Comparison of ENCODE assay signal across 1 cellular context in the genomic region with DNA sequence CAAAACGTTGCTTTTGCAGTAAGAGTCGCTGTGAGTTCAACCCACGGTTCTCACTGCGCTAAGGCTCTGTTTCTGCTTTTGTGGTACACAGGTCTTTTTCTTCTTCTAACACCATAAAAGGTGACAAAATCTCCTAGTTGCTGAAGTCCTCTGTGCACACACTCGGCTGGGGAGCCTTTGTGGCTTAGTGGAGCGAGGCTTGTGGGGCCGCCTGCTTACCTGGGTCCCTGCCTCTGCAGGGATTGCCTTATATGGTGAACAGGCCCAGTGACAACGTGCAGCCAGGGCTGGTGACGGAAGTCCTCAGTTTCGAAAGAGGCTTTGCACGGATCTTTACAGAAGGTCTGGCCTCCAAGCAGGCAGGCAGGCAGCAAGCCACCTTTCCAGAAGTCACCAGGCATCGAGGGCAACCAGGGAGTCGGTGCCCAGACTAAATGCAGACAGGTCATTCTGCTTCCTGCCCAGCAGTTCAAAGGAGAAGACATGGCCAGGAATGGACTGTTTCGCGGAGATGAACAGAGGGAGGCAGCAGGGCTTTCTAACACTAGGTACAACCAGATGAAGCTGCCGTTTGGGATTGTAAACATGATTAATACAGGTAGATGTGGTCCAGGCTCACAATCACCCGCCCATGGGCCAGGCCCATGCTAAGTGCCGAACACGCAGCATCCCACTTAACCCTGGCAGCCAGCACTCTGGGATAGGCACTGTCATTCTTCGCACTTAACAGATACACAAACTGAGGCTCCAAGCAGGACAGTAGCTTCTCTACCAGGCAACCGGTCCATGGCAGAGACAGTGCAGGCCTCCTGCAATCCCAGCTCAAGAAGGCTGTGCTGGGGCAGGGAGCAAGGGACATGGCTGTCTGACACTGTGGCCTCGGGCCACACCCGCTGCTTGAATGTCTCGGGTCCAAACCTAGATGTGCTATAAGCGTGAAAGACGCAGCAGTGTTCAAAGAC.
TF ChIP-seq lines count a peak whose summit lies in the region.

No MANE protein-coding gene starts in this region.

TF ChIP-seq in GM12878, 131 proteins besides CTCF, POLR2A, EP300 and RAD21 (continued from another document and continues in another):
- TF ChIP-seq, protein P1, sequence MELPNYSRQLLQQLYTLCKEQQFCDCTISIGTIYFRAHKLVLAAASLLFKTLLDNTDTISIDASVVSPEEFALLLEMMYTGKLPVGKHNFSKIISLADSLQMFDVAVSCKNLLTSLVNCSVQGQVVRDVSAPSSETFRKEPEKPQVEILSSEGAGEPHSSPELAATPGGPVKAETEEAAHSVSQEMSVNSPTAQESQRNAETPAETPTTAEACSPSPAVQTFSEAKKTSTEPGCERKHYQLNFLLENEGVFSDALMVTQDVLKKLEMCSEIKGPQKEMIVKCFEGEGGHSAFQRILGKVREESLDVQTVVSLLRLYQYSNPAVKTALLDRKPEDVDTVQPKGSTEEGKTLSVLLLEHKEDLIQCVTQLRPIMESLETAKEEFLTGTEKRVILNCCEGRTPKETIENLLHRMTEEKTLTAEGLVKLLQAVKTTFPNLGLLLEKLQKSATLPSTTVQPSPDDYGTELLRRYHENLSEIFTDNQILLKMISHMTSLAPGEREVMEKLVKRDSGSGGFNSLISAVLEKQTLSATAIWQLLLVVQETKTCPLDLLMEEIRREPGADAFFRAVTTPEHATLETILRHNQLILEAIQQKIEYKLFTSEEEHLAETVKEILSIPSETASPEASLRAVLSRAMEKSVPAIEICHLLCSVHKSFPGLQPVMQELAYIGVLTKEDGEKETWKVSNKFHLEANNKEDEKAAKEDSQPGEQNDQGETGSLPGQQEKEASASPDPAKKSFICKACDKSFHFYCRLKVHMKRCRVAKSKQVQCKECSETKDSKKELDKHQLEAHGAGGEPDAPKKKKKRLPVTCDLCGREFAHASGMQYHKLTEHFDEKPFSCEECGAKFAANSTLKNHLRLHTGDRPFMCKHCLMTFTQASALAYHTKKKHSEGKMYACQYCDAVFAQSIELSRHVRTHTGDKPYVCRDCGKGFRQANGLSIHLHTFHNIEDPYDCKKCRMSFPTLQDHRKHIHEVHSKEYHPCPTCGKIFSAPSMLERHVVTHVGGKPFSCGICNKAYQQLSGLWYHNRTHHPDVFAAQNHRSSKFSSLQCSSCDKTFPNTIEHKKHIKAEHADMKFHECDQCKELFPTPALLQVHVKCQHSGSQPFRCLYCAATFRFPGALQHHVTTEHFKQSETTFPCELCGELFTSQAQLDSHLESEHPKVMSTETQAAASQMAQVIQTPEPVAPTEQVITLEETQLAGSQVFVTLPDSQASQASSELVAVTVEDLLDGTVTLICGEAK (IDR thresholded peaks at IDR 0.05; ENCODE audit: borderline replicate concordance), result no peak
- peak; percentile 92 for TF ChIP-seq POLR2AphosphoS5 (IDR thresholded peaks at IDR 0.05; ENCODE audit: low read length)
- TF ChIP-seq ZBED1 (IDR thresholded peaks at IDR 0.05; ENCODE audit: borderline replicate concordance), result peak; percentile 62; the same call in 1 of the 2 replicates
- no peak; the same call in 1 of the 2 replicates for TF ChIP-seq HCFC1 (IDR thresholded peaks at IDR 0.05; ENCODE audit: low read length)
- peak; percentile 52 to 67; a peak in 3 of 4 replicates for TF ChIP-seq IKZF2 (IDR thresholded peaks at IDR 0.05)
- no peak for TF ChIP-seq GABPA (IDR thresholded peaks at IDR 0.05; ENCODE audit: low read depth)
- TF ChIP-seq, protein P2, sequence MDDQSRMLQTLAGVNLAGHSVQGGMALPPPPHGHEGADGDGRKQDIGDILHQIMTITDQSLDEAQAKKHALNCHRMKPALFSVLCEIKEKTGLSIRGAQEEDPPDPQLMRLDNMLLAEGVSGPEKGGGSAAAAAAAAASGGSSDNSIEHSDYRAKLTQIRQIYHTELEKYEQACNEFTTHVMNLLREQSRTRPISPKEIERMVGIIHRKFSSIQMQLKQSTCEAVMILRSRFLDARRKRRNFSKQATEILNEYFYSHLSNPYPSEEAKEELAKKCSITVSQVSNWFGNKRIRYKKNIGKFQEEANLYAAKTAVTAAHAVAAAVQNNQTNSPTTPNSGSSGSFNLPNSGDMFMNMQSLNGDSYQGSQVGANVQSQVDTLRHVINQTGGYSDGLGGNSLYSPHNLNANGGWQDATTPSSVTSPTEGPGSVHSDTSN (IDR thresholded peaks at IDR 0.05; ENCODE audit: insufficient replicate concordance, low read depth, low read length), result no peak
- TF ChIP-seq, protein P3, sequence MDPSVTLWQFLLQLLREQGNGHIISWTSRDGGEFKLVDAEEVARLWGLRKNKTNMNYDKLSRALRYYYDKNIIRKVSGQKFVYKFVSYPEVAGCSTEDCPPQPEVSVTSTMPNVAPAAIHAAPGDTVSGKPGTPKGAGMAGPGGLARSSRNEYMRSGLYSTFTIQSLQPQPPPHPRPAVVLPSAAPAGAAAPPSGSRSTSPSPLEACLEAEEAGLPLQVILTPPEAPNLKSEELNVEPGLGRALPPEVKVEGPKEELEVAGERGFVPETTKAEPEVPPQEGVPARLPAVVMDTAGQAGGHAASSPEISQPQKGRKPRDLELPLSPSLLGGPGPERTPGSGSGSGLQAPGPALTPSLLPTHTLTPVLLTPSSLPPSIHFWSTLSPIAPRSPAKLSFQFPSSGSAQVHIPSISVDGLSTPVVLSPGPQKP (IDR thresholded peaks at IDR 0.05; ENCODE audit: low read depth, low read length), result peak; percentile 88; the same call in 1 of the 2 replicates
- TF ChIP-seq, protein P4, sequence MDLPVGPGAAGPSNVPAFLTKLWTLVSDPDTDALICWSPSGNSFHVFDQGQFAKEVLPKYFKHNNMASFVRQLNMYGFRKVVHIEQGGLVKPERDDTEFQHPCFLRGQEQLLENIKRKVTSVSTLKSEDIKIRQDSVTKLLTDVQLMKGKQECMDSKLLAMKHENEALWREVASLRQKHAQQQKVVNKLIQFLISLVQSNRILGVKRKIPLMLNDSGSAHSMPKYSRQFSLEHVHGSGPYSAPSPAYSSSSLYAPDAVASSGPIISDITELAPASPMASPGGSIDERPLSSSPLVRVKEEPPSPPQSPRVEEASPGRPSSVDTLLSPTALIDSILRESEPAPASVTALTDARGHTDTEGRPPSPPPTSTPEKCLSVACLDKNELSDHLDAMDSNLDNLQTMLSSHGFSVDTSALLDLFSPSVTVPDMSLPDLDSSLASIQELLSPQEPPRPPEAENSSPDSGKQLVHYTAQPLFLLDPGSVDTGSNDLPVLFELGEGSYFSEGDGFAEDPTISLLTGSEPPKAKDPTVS (IDR thresholded peaks at IDR 0.05; ENCODE audit: low read depth, low read length), result no peak
- peak; percentile 48; the same call in 1 of the 2 replicates for TF ChIP-seq SMARCA5 (IDR thresholded peaks at IDR 0.05)
- peak; percentile 83; the same call in 1 of the 2 replicates for TF ChIP-seq PAX8 (IDR thresholded peaks at IDR 0.05)
- TF ChIP-seq CREB1 (IDR thresholded peaks at IDR 0.05; ENCODE audit: low read depth), result peak; percentile 88
- TF ChIP-seq, protein P5, sequence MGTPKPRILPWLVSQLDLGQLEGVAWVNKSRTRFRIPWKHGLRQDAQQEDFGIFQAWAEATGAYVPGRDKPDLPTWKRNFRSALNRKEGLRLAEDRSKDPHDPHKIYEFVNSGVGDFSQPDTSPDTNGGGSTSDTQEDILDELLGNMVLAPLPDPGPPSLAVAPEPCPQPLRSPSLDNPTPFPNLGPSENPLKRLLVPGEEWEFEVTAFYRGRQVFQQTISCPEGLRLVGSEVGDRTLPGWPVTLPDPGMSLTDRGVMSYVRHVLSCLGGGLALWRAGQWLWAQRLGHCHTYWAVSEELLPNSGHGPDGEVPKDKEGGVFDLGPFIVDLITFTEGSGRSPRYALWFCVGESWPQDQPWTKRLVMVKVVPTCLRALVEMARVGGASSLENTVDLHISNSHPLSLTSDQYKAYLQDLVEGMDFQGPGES (IDR thresholded peaks at IDR 0.05), result no peak
- peak; percentile 23; the same call in 1 of the 2 replicates for TF ChIP-seq SPI1 (IDR thresholded peaks at IDR 0.05; ENCODE audit: borderline replicate concordance, insufficient read depth, low read depth, low read length)
- TF ChIP-seq RFX5 (IDR thresholded peaks at IDR 0.05; ENCODE audit: low read depth, low read length), result no peak
- TF ChIP-seq, protein P6, sequence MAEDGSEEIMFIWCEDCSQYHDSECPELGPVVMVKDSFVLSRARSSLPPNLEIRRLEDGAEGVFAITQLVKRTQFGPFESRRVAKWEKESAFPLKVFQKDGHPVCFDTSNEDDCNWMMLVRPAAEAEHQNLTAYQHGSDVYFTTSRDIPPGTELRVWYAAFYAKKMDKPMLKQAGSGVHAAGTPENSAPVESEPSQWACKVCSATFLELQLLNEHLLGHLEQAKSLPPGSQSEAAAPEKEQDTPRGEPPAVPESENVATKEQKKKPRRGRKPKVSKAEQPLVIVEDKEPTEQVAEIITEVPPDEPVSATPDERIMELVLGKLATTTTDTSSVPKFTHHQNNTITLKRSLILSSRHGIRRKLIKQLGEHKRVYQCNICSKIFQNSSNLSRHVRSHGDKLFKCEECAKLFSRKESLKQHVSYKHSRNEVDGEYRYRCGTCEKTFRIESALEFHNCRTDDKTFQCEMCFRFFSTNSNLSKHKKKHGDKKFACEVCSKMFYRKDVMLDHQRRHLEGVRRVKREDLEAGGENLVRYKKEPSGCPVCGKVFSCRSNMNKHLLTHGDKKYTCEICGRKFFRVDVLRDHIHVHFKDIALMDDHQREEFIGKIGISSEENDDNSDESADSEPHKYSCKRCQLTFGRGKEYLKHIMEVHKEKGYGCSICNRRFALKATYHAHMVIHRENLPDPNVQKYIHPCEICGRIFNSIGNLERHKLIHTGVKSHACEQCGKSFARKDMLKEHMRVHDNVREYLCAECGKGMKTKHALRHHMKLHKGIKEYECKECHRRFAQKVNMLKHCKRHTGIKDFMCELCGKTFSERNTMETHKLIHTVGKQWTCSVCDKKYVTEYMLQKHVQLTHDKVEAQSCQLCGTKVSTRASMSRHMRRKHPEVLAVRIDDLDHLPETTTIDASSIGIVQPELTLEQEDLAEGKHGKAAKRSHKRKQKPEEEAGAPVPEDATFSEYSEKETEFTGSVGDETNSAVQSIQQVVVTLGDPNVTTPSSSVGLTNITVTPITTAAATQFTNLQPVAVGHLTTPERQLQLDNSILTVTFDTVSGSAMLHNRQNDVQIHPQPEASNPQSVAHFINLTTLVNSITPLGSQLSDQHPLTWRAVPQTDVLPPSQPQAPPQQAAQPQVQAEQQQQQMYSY (CRISPR knock-in tag; IDR thresholded peaks at IDR 0.05), result peak; percentile 76; the same call in 1 of the 2 replicates
- TF ChIP-seq PAX5 (IDR thresholded peaks at IDR 0.05; ENCODE audit: borderline replicate concordance, low read depth, low read length), result peak; percentile 95
- peak; percentile 80 for TF ChIP-seq RELA (IDR thresholded peaks at IDR 0.05; ENCODE audit: borderline replicate concordance, partially characterized antibody)
- TF ChIP-seq SIN3A (IDR thresholded peaks at IDR 0.05; ENCODE audit: low read depth, low read length), result 0 out of 2 replicates have a peak, but pooled peaks have one; percentile 35
- peak; percentile 96 for TF ChIP-seq FOXM1 (IDR thresholded peaks at IDR 0.05; ENCODE audit: low read depth, low read length)
- peak in 1 of 2 experiments; percentile 28; a peak in 1 of 3 replicates for TF ChIP-seq EGR1 (IDR thresholded peaks at IDR 0.05; ENCODE audit: borderline replicate concordance in 1 of 2, low read depth in 2 of 2, low read length in 2 of 2)
- no peak for TF ChIP-seq CBX3 (IDR thresholded peaks at IDR 0.05; ENCODE audit: borderline replicate concordance, low read depth)
- TF ChIP-seq, protein P7, sequence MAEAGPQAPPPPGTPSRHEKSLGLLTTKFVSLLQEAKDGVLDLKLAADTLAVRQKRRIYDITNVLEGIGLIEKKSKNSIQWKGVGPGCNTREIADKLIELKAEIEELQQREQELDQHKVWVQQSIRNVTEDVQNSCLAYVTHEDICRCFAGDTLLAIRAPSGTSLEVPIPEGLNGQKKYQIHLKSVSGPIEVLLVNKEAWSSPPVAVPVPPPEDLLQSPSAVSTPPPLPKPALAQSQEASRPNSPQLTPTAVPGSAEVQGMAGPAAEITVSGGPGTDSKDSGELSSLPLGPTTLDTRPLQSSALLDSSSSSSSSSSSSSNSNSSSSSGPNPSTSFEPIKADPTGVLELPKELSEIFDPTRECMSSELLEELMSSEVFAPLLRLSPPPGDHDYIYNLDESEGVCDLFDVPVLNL (IDR thresholded peaks at IDR 0.05; ENCODE audit: low read depth, low read length), result no peak
- TF ChIP-seq, protein P8, sequence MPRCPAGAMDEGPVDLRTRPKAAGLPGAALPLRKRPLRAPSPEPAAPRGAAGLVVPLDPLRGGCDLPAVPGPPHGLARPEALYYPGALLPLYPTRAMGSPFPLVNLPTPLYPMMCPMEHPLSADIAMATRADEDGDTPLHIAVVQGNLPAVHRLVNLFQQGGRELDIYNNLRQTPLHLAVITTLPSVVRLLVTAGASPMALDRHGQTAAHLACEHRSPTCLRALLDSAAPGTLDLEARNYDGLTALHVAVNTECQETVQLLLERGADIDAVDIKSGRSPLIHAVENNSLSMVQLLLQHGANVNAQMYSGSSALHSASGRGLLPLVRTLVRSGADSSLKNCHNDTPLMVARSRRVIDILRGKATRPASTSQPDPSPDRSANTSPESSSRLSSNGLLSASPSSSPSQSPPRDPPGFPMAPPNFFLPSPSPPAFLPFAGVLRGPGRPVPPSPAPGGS (IDR thresholded peaks at IDR 0.05; ENCODE audit: borderline replicate concordance, insufficient read depth, low read depth, low read length, poor library complexity, severe bottlenecking), result peak; percentile 38
- TF ChIP-seq, protein P9, sequence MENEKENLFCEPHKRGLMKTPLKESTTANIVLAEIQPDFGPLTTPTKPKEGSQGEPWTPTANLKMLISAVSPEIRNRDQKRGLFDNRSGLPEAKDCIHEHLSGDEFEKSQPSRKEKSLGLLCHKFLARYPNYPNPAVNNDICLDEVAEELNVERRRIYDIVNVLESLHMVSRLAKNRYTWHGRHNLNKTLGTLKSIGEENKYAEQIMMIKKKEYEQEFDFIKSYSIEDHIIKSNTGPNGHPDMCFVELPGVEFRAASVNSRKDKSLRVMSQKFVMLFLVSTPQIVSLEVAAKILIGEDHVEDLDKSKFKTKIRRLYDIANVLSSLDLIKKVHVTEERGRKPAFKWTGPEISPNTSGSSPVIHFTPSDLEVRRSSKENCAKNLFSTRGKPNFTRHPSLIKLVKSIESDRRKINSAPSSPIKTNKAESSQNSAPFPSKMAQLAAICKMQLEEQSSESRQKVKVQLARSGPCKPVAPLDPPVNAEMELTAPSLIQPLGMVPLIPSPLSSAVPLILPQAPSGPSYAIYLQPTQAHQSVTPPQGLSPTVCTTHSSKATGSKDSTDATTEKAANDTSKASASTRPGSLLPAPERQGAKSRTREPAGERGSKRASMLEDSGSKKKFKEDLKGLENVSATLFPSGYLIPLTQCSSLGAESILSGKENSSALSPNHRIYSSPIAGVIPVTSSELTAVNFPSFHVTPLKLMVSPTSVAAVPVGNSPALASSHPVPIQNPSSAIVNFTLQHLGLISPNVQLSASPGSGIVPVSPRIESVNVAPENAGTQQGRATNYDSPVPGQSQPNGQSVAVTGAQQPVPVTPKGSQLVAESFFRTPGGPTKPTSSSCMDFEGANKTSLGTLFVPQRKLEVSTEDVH (IDR thresholded peaks at IDR 0.05; ENCODE audit: low read depth, partially characterized antibody), result no peak
- TF ChIP-seq MTA2 (IDR thresholded peaks at IDR 0.05; ENCODE audit: low read depth), result peak; percentile 85
